Comparison of ENCODE assay signal across 8 cellular contexts in genomic region chr20:49045440-49046086, GRCh38. TPM values are rescaled to one million over a fixed set of nuclear protein-coding genes. Genes with fewer than 3 reads are reported as not detected.
DNase-seq lines count a peak whose midpoint lies in the region; ATAC-seq and TF ChIP-seq lines count a peak whose summit lies in the region.

No MANE protein-coding gene starts in this region.

- no peak for TF ChIP-seq POLR2A in tibial nerve (IDR thresholded peaks at IDR 0.05)

- in situ Hi-C loops in Panc1 (cut with HindIII; ENCODE audit: low pct_unique_long_range_greater_than_20kb, low sequenced_read_pairs): no loop called here

- intact Hi-C loops in Panc1 (cut with micrococcal nuclease; ENCODE audit: unreplicated experiment): no loop called here

- TF ChIP-seq EP300 in tibial nerve (IDR thresholded peaks at IDR 0.05): no peak

- H3K4me1 ChIP-seq in Panc1 (ENCODE audit: control insufficient read depth, insufficient read depth, low read length): peaks cover 9% of the 10 kb centered on the region
- H3K4me1 ChIP-seq in mesodermal cell (ENCODE audit: control insufficient read depth, insufficient read depth, low read length, poor library complexity, severe bottlenecking): peaks cover 10% of the 10 kb centered on the region
- peaks cover 0 to 27% (median 8%) of the 10 kb centered on the region in 4 donors for H3K4me1 ChIP-seq in tibial nerve

- H3K36me3 ChIP-seq in Panc1 (ENCODE audit: control insufficient read depth, insufficient read depth, low read length) (no peaks in the 10 kb centered on the region), mesodermal cell (ENCODE audit: control insufficient read depth, insufficient read depth, low read length) (peaks cover 29% of the 10 kb centered on the region), tibial nerve (no peaks in the 10 kb centered on the region)

- H3K27ac ChIP-seq in Panc1 (ENCODE audit: low read length) (peak overlapping the region; percentile 93), mesodermal cell (ENCODE audit: low read depth, low read length, severe bottlenecking) (peak overlapping the region; percentile 94), tibial nerve (peak overlapping the region; percentile 88 to 99 (median 96))

- TF ChIP-seq CTCF in AG04449 (IDR thresholded peaks at IDR 0.05; ENCODE audit: insufficient read depth, low read length, missing control alignments) (no peak), Panc1 (IDR thresholded peaks at IDR 0.05) (no peak), tibial nerve (IDR thresholded peaks at IDR 0.05) (no peak)

- ATAC-seq in GM19395 (IDR thresholded peaks at IDR 0.05; ENCODE audit: unreplicated experiment) (peak; percentile 8), Panc1 (peak; percentile 16), HG03521 (IDR thresholded peaks at IDR 0.05; ENCODE audit: unreplicated experiment) (no peak)

- CTCF ChIA-PET in AG04449 (lab: Yijun Ruan, JAX) (interaction anchor here (0.8 to 2.7 kb wide), 3 partner anchors 9 to 171 kb away, joined by 3 to 10 read pairs (median 7); no protein-coding TSS in a partner anchor), Panc1 (lab: Charles Lee) (no interaction called here)

- POLR2A ChIA-PET in AG04449 (lab: Yijun Ruan, JAX): interaction anchor here (1.1 kb wide), 1 partner anchor 56 kb away, joined by 3 read pairs; no protein-coding TSS in a partner anchor
- POLR2A ChIA-PET in Panc1 (lab: Charles Lee): no interaction called here

- no peaks in the 10 kb centered on the region for H3K27me3 ChIP-seq in Panc1 (ENCODE audit: control insufficient read depth, insufficient read depth, low read length)
- no peaks in the 10 kb centered on the region for H3K27me3 ChIP-seq in tibial nerve

- H3K9me3 ChIP-seq in Panc1 (ENCODE audit: control insufficient read depth, insufficient read depth, low read depth, low read length): no peaks in the 10 kb centered on the region
- no peaks in the 10 kb centered on the region for H3K9me3 ChIP-seq in mesodermal cell (ENCODE audit: control insufficient read depth, low read length)
- no peaks in the 10 kb centered on the region for H3K9me3 ChIP-seq in tibial nerve

- DNase-seq in AG04449 (ENCODE audit: low read depth, low spot score) (no peak), Panc1 (ENCODE audit: low read depth, low spot score) (no peak), dermis blood vessel endothelial cell (peak; percentile 58), tibial nerve (ENCODE audit: low spot score in 2 of 2) (no peak), epidermal melanocyte (ENCODE audit: insufficient read length, low spot score) (no peak)

- H3K4me3 ChIP-seq in AG04449 (ENCODE audit: low read depth, low read length) (peak overlapping the region; percentile 100), Panc1 (ENCODE audit: low read depth in 2 of 2, low read length in 2 of 2) (peak overlapping the region; percentile 71 to 99), mesodermal cell (ENCODE audit: extremely low read depth, insufficient read depth, low read length, poor library complexity, severe bottlenecking) (peak overlapping the region; percentile 89), tibial nerve (peak overlapping the region; percentile 85 to 100 (median 92))

- WGBS in mesodermal cell (ENCODE audit: insufficient coverage in 2 of 2), 2 experiments: 31 to 44% methylated on average over 11 to 12 of the region's 12 CpGs
- 12 to 19% methylated on average over 10 to 11 of the region's 12 CpGs for WGBS in tibial nerve, 2 donors

- BruUV-seq in Panc1 (replicated peaks; lab: Mats Ljungman, UMichigan): TSS peak; percentile 94

RNA-seq across cellular contexts. Expression of gene CSE1L, which starts 0.5 kb away (rescaled TPM):
- total RNA-seq in Panc1 (2021; ENCODE audit: unreplicated experiment) (133 TPM), dermis blood vessel endothelial cell (83.4 and 166 TPM in 2 replicates), tibial nerve (10 to 100 TPM; 23.9 to 42.0 (median 38.5) TPM)
- polyA plus RNA-seq in Panc1 (2012; ENCODE audit: insufficient read length): 42.3 TPM
- polyA plus RNA-seq in mesodermal cell (2013, experiment 1 of 2): 139 TPM
- 147 TPM for polyA plus RNA-seq in mesodermal cell (2013, experiment 2 of 2)
